In genomic region chr1:24946861-24947658, GRCh38 we compare ENCODE assay signal across 8 cellular contexts. TPM values are rescaled to one million over a fixed set of nuclear protein-coding genes. Genes with fewer than 3 reads are reported as not detected.
A peak's percentile ranks its signal among the peaks of the same experiment; 100 is the strongest.
DNase-seq lines count a peak whose midpoint lies in the region; ATAC-seq lines count a peak whose summit lies in the region.

No MANE protein-coding gene starts in this region.

- ATAC-seq in GM18502 (IDR thresholded peaks at IDR 0.05; ENCODE audit: poor library complexity, unreplicated experiment) (peak; percentile 80), GM21381 (IDR thresholded peaks at IDR 0.05; ENCODE audit: unreplicated experiment) (peak; percentile 78), HG03432 (IDR thresholded peaks at IDR 0.05; ENCODE audit: unreplicated experiment) (peak; percentile 86)

- DNase-seq in iris pigment epithelial cell (ENCODE audit: low read depth) = peak; percentile 22
- DNase-seq in activated effector memory CD4-positive, alpha-beta T cell treated with anti-CD3 and anti-CD28 coated beads, Interleukin-2, amount 50 U/mL, for 16 hours = no peak
- no peak for DNase-seq in mucosa of gallbladder (ENCODE audit: low spot score)
- DNase-seq in NK-92 (lab: John Stamatoyannopoulos, UW; ENCODE audit: unreplicated experiment) = no peak
- DNase-seq in NCI-H226 = no peak

RNA-seq across cellular contexts. Expression of gene RUNX3, which starts 17.0 kb away (rescaled TPM):
- 7.4 TPM for total RNA-seq in mucosa of gallbladder
